ENCODE assay signal across 23 cellular contexts in the genomic region with DNA sequence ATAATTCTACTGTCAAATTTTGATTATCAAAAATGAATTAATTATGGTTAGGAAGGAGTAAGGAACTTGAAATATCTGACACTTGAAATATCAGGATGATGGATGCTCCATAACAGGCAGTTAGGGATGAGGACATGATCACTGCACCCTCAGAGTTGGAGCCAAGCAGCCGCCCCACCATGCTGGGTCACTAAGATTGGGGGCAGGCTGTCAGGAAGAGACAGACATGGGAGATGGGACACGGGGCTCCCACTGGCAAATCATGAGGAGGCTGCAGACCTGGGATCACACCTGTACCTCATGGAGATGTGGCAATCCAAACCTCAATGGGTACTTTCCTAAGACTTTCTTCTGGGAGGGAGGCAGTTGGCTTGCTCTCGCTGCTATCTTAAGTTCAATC.
"Had no signal": no experiment of that assay in that cellular context is flagged by ENCODE, and none has a peak within 500 bp of the region (broad histone marks: within the 10 kb centered on the region; RNA-seq: fewer than 3 reads in every experiment).

No MANE protein-coding gene starts in this region.

- ATAC-seq: effector memory CD8-positive, alpha-beta T cell; esophagus mucosa; foreskin keratinocyte; gastrocnemius medialis; gastroesophageal sphincter; heart left ventricle had no signal

- H3K4me3 ChIP-seq: colonic mucosa, coronary artery, dorsolateral prefrontal cortex, esophagus muscularis mucosa, esophagus squamous epithelium, gastrocnemius medialis, gastroesophageal sphincter, heart left ventricle had no signal

- DNase-seq: colonic mucosa; cortex of kidney; dermis blood vessel endothelial cell; dorsolateral prefrontal cortex; effector CD4-positive, alpha-beta T cell; effector CD8-positive, alpha-beta T cell; effector memory CD4-positive, alpha-beta T cell; effector memory CD8-positive, alpha-beta T cell; endodermal cell; erythroblast; esophagus squamous epithelium; foreskin fibroblast; foreskin keratinocyte; foreskin melanocyte; gastrocnemius medialis; glutamatergic neuron; head of caudate nucleus; heart left ventricle had no signal

- H3K4me1 ChIP-seq: colonic mucosa, esophagus muscularis mucosa, esophagus squamous epithelium, foreskin keratinocyte, gastrocnemius medialis, gastroesophageal sphincter, heart left ventricle had no signal

- H3K27me3 ChIP-seq: colonic mucosa, dorsolateral prefrontal cortex, esophagus muscularis mucosa, esophagus squamous epithelium, foreskin keratinocyte, gastrocnemius medialis, gastroesophageal sphincter, heart left ventricle had no signal

- H3K27ac ChIP-seq: colonic mucosa, coronary artery, dorsolateral prefrontal cortex, epithelial cell of prostate, esophagus muscularis mucosa, esophagus squamous epithelium, foreskin keratinocyte, gastrocnemius medialis, gastroesophageal sphincter, heart left ventricle had no signal

- H3K9me3 ChIP-seq: colonic mucosa, esophagus muscularis mucosa, esophagus squamous epithelium, gastrocnemius medialis had no signal

- H3K36me3 ChIP-seq: colonic mucosa, esophagus muscularis mucosa, esophagus squamous epithelium, gastrocnemius medialis, gastroesophageal sphincter, heart left ventricle had no signal
